ENCODE assay signal across 13 cellular contexts in the genomic region with DNA sequence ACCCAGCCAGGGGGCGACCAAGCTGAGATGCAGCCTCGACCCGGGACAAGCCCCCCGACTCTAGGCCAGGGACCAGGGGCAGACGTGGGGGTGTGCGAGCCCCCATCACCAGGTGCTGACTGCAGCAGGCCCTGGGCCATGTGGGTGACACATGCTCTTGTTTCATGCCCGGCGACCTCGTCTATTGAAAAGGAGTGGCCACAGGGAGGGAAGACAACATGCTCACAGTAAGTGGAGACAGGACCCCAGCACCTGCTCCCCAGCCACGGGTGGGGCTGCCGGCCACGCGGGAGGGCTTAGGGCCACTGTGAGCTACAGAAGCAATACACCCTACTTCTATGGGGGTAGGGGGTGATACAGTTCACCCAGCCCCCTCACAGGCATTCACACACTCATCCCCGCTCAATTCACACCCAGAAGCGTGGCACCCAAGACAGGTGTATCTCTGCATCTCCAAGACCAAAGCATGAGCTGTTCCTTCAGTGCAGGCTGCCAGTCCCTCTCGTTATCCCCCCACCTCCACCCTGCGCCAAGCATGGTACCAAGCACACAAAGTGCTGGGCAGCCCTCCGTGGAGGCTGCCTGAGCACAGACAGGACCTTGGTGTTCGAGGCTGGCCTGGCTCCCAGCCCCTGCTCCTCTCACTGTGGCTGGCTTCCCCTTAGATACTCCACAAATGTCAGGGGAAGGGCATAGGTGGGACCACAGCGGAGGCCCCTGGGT. TPM values are rescaled to one million over a fixed set of nuclear protein-coding genes. Genes with fewer than 3 reads are reported as not detected.
DNase-seq lines count a peak whose midpoint lies in the region; ATAC-seq and TF ChIP-seq lines count a peak whose summit lies in the region.
"Had no signal": no experiment of that assay in that cellular context is flagged by ENCODE, and none has a peak within 500 bp of the region (broad histone marks: within the 10 kb centered on the region; RNA-seq: fewer than 3 reads in every experiment).

No MANE protein-coding gene starts in this region.

- H3K23ac ChIP-seq in neuronal stem cell (ENCODE audit: low read depth, low read length, poor library complexity) = peak overlapping the region; percentile 0

- DNase-seq in cardiac muscle cell (ENCODE audit: low read depth in 1 of 2, low spot score in 1 of 2) = no peak
- DNase-seq in heart left ventricle = no peak
- DNase-seq in effector memory CD8-positive, alpha-beta T cell = no peak
- DNase-seq in neuronal stem cell (ENCODE audit: low spot score) = no peak
- DNase-seq in aorta = peak in 1 of 2 donors; percentile 54
- no peak for DNase-seq in lower lobe of right lung
- no peak for DNase-seq in glutamatergic neuron
- DNase-seq in NCI-H1436 treated with DMSO at 0.1 percent for 48 hours (lab: John Stamatoyannopoulos, UW) = no peak
- DNase-seq: activated naive CD4-positive, alpha-beta T cell; mesendoderm; SJCRH30; stimulated activated CD4-positive, alpha-beta T cell treated with anti-CD3 and anti-CD28 coated beads, Interleukin-12 subunit alpha, Interleukin-12 subunit beta, amount 100 ng/mL, for 4 hours had no signal

- H3K36me3 Mint-ChIP-seq in effector memory CD8-positive, alpha-beta T cell (ENCODE audit: insufficient read depth) = peaks cover 100% of the 10 kb centered on the region
- no peaks in the 10 kb centered on the region for H3K36me3 Mint-ChIP-seq in glutamatergic neuron (ENCODE audit: unreplicated experiment)

- no peak for TF ChIP-seq CTCF in cardiac muscle cell (IDR thresholded peaks at IDR 0.05; ENCODE audit: low read depth, low read length)
- no peak for TF ChIP-seq CTCF in heart left ventricle (IDR thresholded peaks at IDR 0.05)
- no peak for TF ChIP-seq CTCF in lower lobe of right lung (IDR thresholded peaks at IDR 0.05)
- TF ChIP-seq CTCF in glutamatergic neuron (IDR thresholded peaks at IDR 0.05; ENCODE audit: partially characterized antibody, unreplicated experiment) = no peak

- H3K4me3 Mint-ChIP-seq in effector memory CD8-positive, alpha-beta T cell = peak overlapping the region in 1 of 2 donors; percentile 34
- no peak overlapping the region for H3K4me3 Mint-ChIP-seq in glutamatergic neuron (ENCODE audit: unreplicated experiment)

- H3K27ac Mint-ChIP-seq in effector memory CD8-positive, alpha-beta T cell = peak overlapping the region; percentile 67 to 92
- no peak overlapping the region for H3K27ac Mint-ChIP-seq in glutamatergic neuron (ENCODE audit: unreplicated experiment)

- H4K91ac ChIP-seq in neuronal stem cell (ENCODE audit: low read depth, low read length, poor library complexity) = peak overlapping the region; percentile 68

- H3K9me3 ChIP-seq in cardiac muscle cell (ENCODE audit: low read depth) = no peaks in the 10 kb centered on the region
- no peaks in the 10 kb centered on the region for H3K9me3 ChIP-seq in heart left ventricle
- H3K9me3 ChIP-seq in neuronal stem cell (replicated peaks in 1 of 2; ENCODE audit: control insufficient read depth in 2 of 2, insufficient read depth in 1 of 2, low read depth in 1 of 2, low read length in 2 of 2) = no peaks in the 10 kb centered on the region
- no peaks in the 10 kb centered on the region for H3K9me3 ChIP-seq in aorta (ENCODE audit: control insufficient read depth, low read length)
- no peaks in the 10 kb centered on the region for H3K9me3 ChIP-seq in lower lobe of right lung
- H3K9me3 ChIP-seq: A549, SJCRH30 had no signal

- no peak for TF ChIP-seq POLR2A in heart left ventricle (IDR thresholded peaks at IDR 0.05)

- WGBS in heart left ventricle, 4 donors = 73 to 86% (median 86%) methylated on average over 8 to 20 of the region's 20 CpGs
- no CpG with 5 or more reads among the region's 20 CpGs for WGBS in neuronal stem cell (ENCODE audit: extremely low coverage in 2 of 2, insufficient read length in 2 of 2, insufficient replicate concordance in 1 of 2), 2 donors
- 45% methylated on average over 20 of the region's 20 CpGs for WGBS in aorta, 2 donors

- H3K36me3 ChIP-seq in cardiac muscle cell = no peaks in the 10 kb centered on the region
- peaks cover 0 to 98% (median 26%) of the 10 kb centered on the region in 9 donors for H3K36me3 ChIP-seq in heart left ventricle
- peaks cover 5 to 20% of the 10 kb centered on the region in 2 donors for H3K36me3 ChIP-seq in neuronal stem cell (replicated peaks in 1 of 2; ENCODE audit: control insufficient read depth in 2 of 2, insufficient read depth in 2 of 2, low read length in 2 of 2)
- H3K36me3 ChIP-seq in aorta (ENCODE audit: control insufficient read depth in 1 of 2, insufficient read depth in 2 of 2, low read length in 1 of 2) = peaks cover 0 to 13% of the 10 kb centered on the region in 2 donors
- H3K36me3 ChIP-seq in lower lobe of right lung = peaks cover 95% of the 10 kb centered on the region
- H3K36me3 ChIP-seq: SJCRH30 had no signal

- H3K27me3 ChIP-seq in cardiac muscle cell (no peaks in the 10 kb centered on the region), heart left ventricle (no peaks in the 10 kb centered on the region), neuronal stem cell (ENCODE audit: control insufficient read depth in 3 of 3, insufficient read depth in 3 of 3, low read depth in 1 of 3, low read length in 3 of 3) (no peaks in the 10 kb centered on the region), aorta (ENCODE audit: control insufficient read depth in 1 of 2, insufficient read depth in 2 of 2, low read length in 1 of 2) (no peaks in the 10 kb centered on the region), lower lobe of right lung (ENCODE audit: low read depth) (no peaks in the 10 kb centered on the region)
- H3K27me3 ChIP-seq: SJCRH30 had no signal

- peaks cover 38% of the 10 kb centered on the region for H3K4me1 ChIP-seq in cardiac muscle cell (ENCODE audit: low read depth)
- peaks cover 0 to 58% (median 20%) of the 10 kb centered on the region in 12 donors for H3K4me1 ChIP-seq in heart left ventricle
- H3K4me1 ChIP-seq in neuronal stem cell (ENCODE audit: control insufficient read depth in 2 of 2, insufficient read depth in 1 of 2, low read depth in 1 of 2, low read length in 2 of 2) = peaks cover 24 to 29% of the 10 kb centered on the region in 2 donors
- peaks cover 0 to 7% of the 10 kb centered on the region in 2 donors for H3K4me1 ChIP-seq in aorta (ENCODE audit: control insufficient read depth in 1 of 2, insufficient read depth in 2 of 2, low read length in 2 of 2)
- H3K4me1 ChIP-seq in lower lobe of right lung = peaks cover 31% of the 10 kb centered on the region

- peak overlapping the region; percentile 98 for H2BK15ac ChIP-seq in neuronal stem cell (ENCODE audit: low read length)

- intact Hi-C loops in heart left ventricle (cut with DNase I) = no loop called here
- intact Hi-C loops in aorta (cut with DNase I) = no loop called here
- intact Hi-C loops in lower lobe of right lung (cut with DNase I) = no loop called here

- H3K18ac ChIP-seq in neuronal stem cell (ENCODE audit: low read length) = peak overlapping the region; percentile 38

- H3K4me2 ChIP-seq in neuronal stem cell (ENCODE audit: insufficient read depth, low read length, poor library complexity, severe bottlenecking) = no peak overlapping the region
- H3K4me2 ChIP-seq: A549 had no signal

- peak overlapping the region; percentile 38 for H3K9ac ChIP-seq in neuronal stem cell (ENCODE audit: low read depth, low read length, poor library complexity)

- H2BK12ac ChIP-seq in neuronal stem cell (ENCODE audit: low read length) = peak overlapping the region; percentile 24

- no peaks in the 10 kb centered on the region for H3K27me3 Mint-ChIP-seq in effector memory CD8-positive, alpha-beta T cell
- peaks cover 14% of the 10 kb centered on the region for H3K27me3 Mint-ChIP-seq in glutamatergic neuron (ENCODE audit: unreplicated experiment)

- ATAC-seq in heart left ventricle (no peak), aorta (ENCODE audit: low FRiP score) (no peak), lower lobe of right lung (no peak)
- no peak for ATAC-seq in effector memory CD8-positive, alpha-beta T cell (replicated peaks)

- H3K27ac ChIP-seq in cardiac muscle cell (peak overlapping the region; percentile 52), heart left ventricle (peak overlapping the region in 3 of 12 donors; percentile 9 to 79 (median 62)), neuronal stem cell (replicated peaks; ENCODE audit: low read length) (no peak overlapping the region), aorta (ENCODE audit: low read depth in 1 of 2, low read length in 2 of 2) (peak overlapping the region; percentile 84 to 88), lower lobe of right lung (no peak overlapping the region)
- H3K27ac ChIP-seq: A549, SJCRH30 had no signal

- no peaks in the 10 kb centered on the region for H3K9me3 Mint-ChIP-seq in effector memory CD8-positive, alpha-beta T cell
- H3K9me3 Mint-ChIP-seq in glutamatergic neuron (ENCODE audit: unreplicated experiment) = peaks cover 9% of the 10 kb centered on the region

- peak overlapping the region; percentile 41 for H2AK5ac ChIP-seq in neuronal stem cell (ENCODE audit: low read depth, low read length)

- H2AFZ ChIP-seq in neuronal stem cell (ENCODE audit: low read length) = no peak overlapping the region

- peaks cover 0 to 9% of the 10 kb centered on the region in 2 donors for H3K4me1 Mint-ChIP-seq in effector memory CD8-positive, alpha-beta T cell (ENCODE audit: low read depth in 2 of 2)
- H3K4me1 Mint-ChIP-seq in glutamatergic neuron (ENCODE audit: low read depth, unreplicated experiment) = peaks cover 7% of the 10 kb centered on the region

- peak overlapping the region; percentile 66 for H2BK5ac ChIP-seq in neuronal stem cell (ENCODE audit: low read length)

- H3K79me1 ChIP-seq in neuronal stem cell (ENCODE audit: low read depth, low read length) = peaks cover 14% of the 10 kb centered on the region

- peak overlapping the region; percentile 95 for H3K4ac ChIP-seq in neuronal stem cell (ENCODE audit: low read length)

- H3K4me3 ChIP-seq in cardiac muscle cell (no peak overlapping the region), heart left ventricle (no peak overlapping the region), neuronal stem cell (ENCODE audit: low read length in 2 of 2) (no peak overlapping the region), aorta (ENCODE audit: low read length in 2 of 2) (no peak overlapping the region), lower lobe of right lung (no peak overlapping the region)
- H3K4me3 ChIP-seq: A549, SJCRH30 had no signal

- H3K14ac ChIP-seq in neuronal stem cell (ENCODE audit: low read length) = peak overlapping the region; percentile 38

- H4K8ac ChIP-seq in neuronal stem cell (ENCODE audit: low read depth, low read length) = no peak overlapping the region

- peak overlapping the region; percentile 91 for H2BK120ac ChIP-seq in neuronal stem cell (ENCODE audit: low read depth, low read length)

RNA-seq across cellular contexts. Expression of a gene that starts 13.6 kb away (rescaled TPM):
- 23.3 and 33.3 TPM in 2 replicates for total RNA-seq in cardiac muscle cell
- polyA plus RNA-seq in cardiac muscle cell = 18.9 and 30.5 TPM in 2 replicates
- total RNA-seq in heart left ventricle = 10 to 100 TPM in 3 of 9 donors, 1 to 10 TPM in 6; 3.8 to 20.0 (median 6.2) TPM
- 10 to 100 TPM in 1 of 2 donors, 1 to 10 TPM in 1; 6.1 to 14.9 TPM for polyA plus RNA-seq in heart left ventricle
- polyA plus RNA-seq in neuronal stem cell (2013, experiment 1 of 2) = 7.8 TPM
- 7.6 TPM for polyA plus RNA-seq in neuronal stem cell (2013, experiment 2 of 2)
- 100 to 1,000 TPM in 1 of 2 donors, 10 to 100 TPM in 1; 67.0 to 120 TPM for total RNA-seq in aorta
- polyA plus RNA-seq in aorta = 10 to 100 TPM; 21.7 to 51.3 TPM
- total RNA-seq in lower lobe of right lung = 17.4 TPM
- 4.1 TPM for total RNA-seq in glutamatergic neuron (ENCODE audit: unreplicated experiment)

RNA-seq across cellular contexts. Expression of a gene that starts 31.2 kb away (rescaled TPM):
- 33.0 and 66.5 TPM in 2 replicates for total RNA-seq in cardiac muscle cell
- 54.2 and 62.1 TPM in 2 replicates for polyA plus RNA-seq in cardiac muscle cell
- total RNA-seq in heart left ventricle = 10 to 100 TPM in 5 of 9 donors, 1 to 10 TPM in 4; 7.2 to 39.7 (median 10.1) TPM
- polyA plus RNA-seq in heart left ventricle = 10 to 100 TPM in 1 of 2 donors, 1 to 10 TPM in 1; 9.7 to 12.8 TPM
- polyA plus RNA-seq in neuronal stem cell (2013, experiment 1 of 2) = 8.9 TPM
- polyA plus RNA-seq in neuronal stem cell (2013, experiment 2 of 2) = 10.3 TPM
- total RNA-seq in aorta = 10 to 100 TPM; 42.6 to 60.1 TPM
- polyA plus RNA-seq in aorta = 10 to 100 TPM; 15.3 to 38.8 TPM
- total RNA-seq in lower lobe of right lung = 58.5 TPM
- 200 TPM for total RNA-seq in glutamatergic neuron (ENCODE audit: unreplicated experiment)

RNA-seq across cellular contexts. Expression of a gene that starts 34.1 kb away (rescaled TPM):
- total RNA-seq in cardiac muscle cell (65.1 and 72.5 TPM in 2 replicates), heart left ventricle (10 to 100 TPM; 32.7 to 96.9 (median 60.9) TPM), aorta (10 to 100 TPM; 23.6 to 25.5 TPM), lower lobe of right lung (40.0 TPM), glutamatergic neuron (ENCODE audit: unreplicated experiment) (33.1 TPM)
- polyA plus RNA-seq in cardiac muscle cell (71.8 and 82.8 TPM in 2 replicates), heart left ventricle (100 to 1,000 TPM; 109 to 210 TPM), aorta (10 to 100 TPM; 41.7 to 65.2 TPM)
- polyA plus RNA-seq in neuronal stem cell (2013, experiment 1 of 2) = 76.9 TPM
- 74.7 TPM for polyA plus RNA-seq in neuronal stem cell (2013, experiment 2 of 2)

RNA-seq across cellular contexts. Expression of a gene that starts 40.4 kb away (rescaled TPM):
- 62.1 and 70.7 TPM in 2 replicates for total RNA-seq in cardiac muscle cell
- 60.5 and 70.8 TPM in 2 replicates for polyA plus RNA-seq in cardiac muscle cell
- total RNA-seq in heart left ventricle = 10 to 100 TPM; 47.5 to 88.4 (median 59.7) TPM
- polyA plus RNA-seq in heart left ventricle = 10 to 100 TPM; 47.4 to 81.8 TPM
- polyA plus RNA-seq in neuronal stem cell (2013, experiment 1 of 2) = 34.6 TPM
- 34.4 TPM for polyA plus RNA-seq in neuronal stem cell (2013, experiment 2 of 2)
- total RNA-seq in aorta = 10 to 100 TPM; 22.7 to 26.6 TPM
- polyA plus RNA-seq in aorta = 10 to 100 TPM; 16.0 to 19.1 TPM
- 34.6 TPM for total RNA-seq in lower lobe of right lung
- 32.6 TPM for total RNA-seq in glutamatergic neuron (ENCODE audit: unreplicated experiment)

Comparison
In these comparisons a context has a peak if more than half of its experiments do, and no peak if none do; other contexts are left out.
1. H3K27ac ChIP-seq: peak in cardiac muscle cell (single experiment) and aorta (2 of 2); none in neuronal stem cell (single experiment) and lower lobe of right lung (single experiment).